8 cellular contexts compared by ENCODE assay signal in genomic region chr3:48918388-48919214, GRCh38. TPM values are rescaled to one million over a fixed set of nuclear protein-coding genes. Genes with fewer than 3 reads are reported as not detected.
DNase-seq lines count a peak whose midpoint lies in the region; ATAC-seq and TF ChIP-seq lines count a peak whose summit lies in the region.

TSS of gene ARIH2 (plus strand) at chr3:48918842. CDS start at chr3:48927559, 8,717 bp downstream.

- H3K9me2 ChIP-seq in GM23248 (ENCODE audit: insufficient read depth): no peaks in the 10 kb centered on the region

- H3K27me3 ChIP-seq in GM23248 (replicated peaks; ENCODE audit: insufficient read depth) (no peaks in the 10 kb centered on the region), foreskin keratinocyte (no peaks in the 10 kb centered on the region), neuron (ENCODE audit: insufficient read depth, low read length) (no peaks in the 10 kb centered on the region)

- DNase-seq in ELR (ENCODE audit: low read depth): peak; percentile 95
- peak; percentile 97 for DNase-seq in GM23248
- DNase-seq in Kasumi-1 (lab: John Stamatoyannopoulos, UW): peak; percentile 89 to 90
- DNase-seq in SIG-M5 treated with dmso at 0.1 percent for 504 hours (lab: John Stamatoyannopoulos, UW; ENCODE audit: unreplicated experiment): peak; percentile 89
- DNase-seq in activated gamma-delta T cell treated with anti-CD3 and anti-CD28 coated beads, Interleukin-2, amount 50 U/mL, for 16 hours (ENCODE audit: low read depth): peak; percentile 79
- peak; percentile 76 to 84 for DNase-seq in foreskin keratinocyte

- peak within 1 kb of the TSS; percentile 97 for H3K4me2 ChIP-seq in GM23248 (ENCODE audit: unreplicated experiment)

- H3K9me3 ChIP-seq in GM23248 (ENCODE audit: low read depth) (no peaks in the 10 kb centered on the region), neuron (ENCODE audit: low read length) (no peaks in the 10 kb centered on the region)

- peak within 1 kb of the TSS; percentile 90 for H3K9ac ChIP-seq in GM23248

- H3K36me3 ChIP-seq in GM23248 (ENCODE audit: low read depth): no peaks in the 10 kb centered on the region
- peaks cover 9% of the 10 kb centered on the region for H3K36me3 ChIP-seq in neuron (ENCODE audit: insufficient read depth, low read length)

- TF ChIP-seq CTCF in foreskin keratinocyte (conservative IDR thresholded peaks at IDR 0.05) (peak; percentile 40), subcutaneous adipose tissue (IDR thresholded peaks at IDR 0.05; ENCODE audit: low read depth) (no peak)

- H3K79me2 ChIP-seq in GM23248 (ENCODE audit: insufficient read depth): peaks cover 43% of the 10 kb centered on the region

- H3K27ac ChIP-seq in GM23248 (peak within 1 kb of the TSS; percentile 92), foreskin keratinocyte (peak within 1 kb of the TSS; percentile 83)

- peak; percentile 85 for ATAC-seq in foreskin keratinocyte

- WGBS in GM23248 (ENCODE audit: low coverage in 1 of 2, low lambda C conversion rate in 2 of 2, missing lambda C conversion rate in 2 of 2), 2 experiments: 1 to 2% methylated on average over 70 to 71 of the region's 97 CpGs

- H4K20me1 ChIP-seq in GM23248 (ENCODE audit: insufficient read depth): 0 out of 2 replicates have a peak, but pooled peaks cover 8% of the 10 kb centered on the region

- in situ Hi-C loops in GM23248 (cut with MboI): no loop called here

- H3K4me3 ChIP-seq in GM23248: peak within 1 kb of the TSS; percentile 75
- peak within 1 kb of the TSS; percentile 92 for H3K4me3 ChIP-seq in neuron (ENCODE audit: low read length)

- H2AFZ ChIP-seq in GM23248 (peak within 1 kb of the TSS; percentile 79), neuron (ENCODE audit: low read depth, low read length) (peak within 1 kb of the TSS; percentile 75)

- H3F3A ChIP-seq in GM23248 (ENCODE audit: insufficient read depth): peaks cover 15% of the 10 kb centered on the region; the same call in 1 of the 2 replicates

- H3K4me1 ChIP-seq in GM23248 (ENCODE audit: insufficient read depth): 0 out of 2 replicates have a peak, but pooled peaks cover 5% of the 10 kb centered on the region
- peaks cover 5% of the 10 kb centered on the region for H3K4me1 ChIP-seq in foreskin keratinocyte
- H3K4me1 ChIP-seq in neuron (ENCODE audit: insufficient read depth, low read length): peaks cover 7% of the 10 kb centered on the region

RNA-seq across cellular contexts. Expression of gene ARIH2, which starts in this region (rescaled TPM):
- 80.8 and 102 TPM in 2 replicates for total RNA-seq in GM23248 (2014; rRNA removed; shearing (Covaris generic))
- polyA plus RNA-seq in GM23248 (2016; fragmentation: Nextera tagmentation; extraction: Ambion mirVana) (48.4 and 59.7 TPM in 2 replicates), foreskin keratinocyte (28.9 and 35.6 TPM in 2 replicates)
- total RNA-seq in foreskin keratinocyte (66.0 and 72.3 TPM in 2 replicates), subcutaneous adipose tissue (100 to 1,000 TPM in 1 of 4 donors, 10 to 100 TPM in 3; 63.4 to 110 (median 80.2) TPM)

Comparison
In these comparisons a context has a peak if more than half of its experiments do, and no peak if none do; other contexts are left out.
1. Peak in every context shown above with its lines: DNase-seq, ATAC-seq, H3K4me3 ChIP-seq and H3K27ac ChIP-seq.